In the genomic region with DNA sequence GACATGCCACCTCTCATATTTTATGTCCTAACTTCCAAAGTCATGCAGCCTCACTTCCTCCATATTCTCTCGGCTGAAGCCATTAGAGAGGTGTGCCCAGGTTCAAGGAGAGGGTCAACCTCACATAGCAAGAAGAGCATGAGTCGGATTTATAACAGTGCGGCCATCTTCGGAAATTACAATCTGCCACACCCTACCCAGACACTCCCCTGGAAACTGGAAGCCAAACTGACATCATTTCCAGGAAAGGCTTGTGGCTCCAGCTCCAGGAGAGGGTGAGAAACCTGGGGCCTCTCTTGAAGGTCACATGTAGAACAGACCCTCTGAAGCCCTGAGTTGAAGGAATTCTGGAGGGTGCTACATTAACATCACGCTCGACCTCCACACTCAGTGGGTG, we compare ENCODE assay signal across 20 cellular contexts.
"Had no signal": no experiment of that assay in that cellular context is flagged by ENCODE, and none has a peak within 500 bp of the region (broad histone marks: within the 10 kb centered on the region; RNA-seq: fewer than 3 reads in every experiment).

No MANE protein-coding gene starts in this region.

- H3K4me1 Mint-ChIP-seq: activated CD4-positive, alpha-beta T cell treated with anti-CD3 and anti-CD28 coated beads, Interleukin-2, amount 10 ng/mL, durations not matched to agents 24 days and 14 days; activated naive CD8-positive, alpha-beta T cell treated with anti-CD3 and anti-CD28 coated beads, Interleukin-2, amount 10 ng/mL, durations not matched to agents 7 days and 5 days had no signal

- H3K9me3 ChIP-seq: body of pancreas, upper lobe of right lung had no signal

- H3K9me3 Mint-ChIP-seq: activated CD4-positive, alpha-beta T cell treated with anti-CD3 and anti-CD28 coated beads, Interleukin-2, amount 10 ng/mL, durations not matched to agents 24 days and 14 days; activated naive CD8-positive, alpha-beta T cell treated with anti-CD3 and anti-CD28 coated beads, Interleukin-2, amount 10 ng/mL, durations not matched to agents 7 days and 5 days; activated T-cell treated with anti-CD3 and anti-CD28 coated beads, Interleukin-2, amount 50 U/mL, for 24 hours; activated T-helper 2 cell treated with anti-CD3 and anti-CD28 coated beads, Interferon-gamma antibody, Interleukin-2, Interleukin-4, amounts not matched to agents 10 μg/mL and 5 μg/mL and 100 μg/mL, durations not matched to agents 14 hours and 24 hours and 36 hours; effector memory CD8-positive, alpha-beta T cell; nephron progenitor cell had no signal

- H3K4me3 Mint-ChIP-seq: activated CD4-positive, alpha-beta T cell treated with anti-CD3 and anti-CD28 coated beads, Interleukin-2, amount 10 ng/mL, durations not matched to agents 24 days and 14 days; activated CD8-positive, alpha-beta T cell treated with anti-CD3 and anti-CD28 coated beads, Interleukin-2, amount 10 ng/mL, durations not matched to agents 7 days and 5 days; activated naive CD8-positive, alpha-beta T cell treated with anti-CD3 and anti-CD28 coated beads, Interleukin-2, amount 10 ng/mL, durations not matched to agents 7 days and 5 days; activated T-cell treated with anti-CD3 and anti-CD28 coated beads, Interleukin-2, amount 50 U/mL, for 24 hours; effector memory CD8-positive, alpha-beta T cell; nephron progenitor cell had no signal

- H3K27ac Mint-ChIP-seq: activated CD4-positive, alpha-beta T cell treated with anti-CD3 and anti-CD28 coated beads, Interleukin-2, amount 10 ng/mL, durations not matched to agents 24 days and 14 days; activated CD8-positive, alpha-beta T cell treated with anti-CD3 and anti-CD28 coated beads, Interleukin-2, amount 10 ng/mL, durations not matched to agents 7 days and 5 days; activated naive CD8-positive, alpha-beta T cell treated with anti-CD3 and anti-CD28 coated beads, Interleukin-2, amount 10 ng/mL, durations not matched to agents 7 days and 5 days; activated T-cell treated with anti-CD3 and anti-CD28 coated beads, Interleukin-2, amount 50 U/mL, for 24 hours; activated T-helper 2 cell treated with anti-CD3 and anti-CD28 coated beads, Interferon-gamma antibody, Interleukin-2, Interleukin-4, amounts not matched to agents 10 μg/mL and 5 μg/mL and 100 μg/mL, durations not matched to agents 14 hours and 24 hours and 36 hours; effector memory CD8-positive, alpha-beta T cell; nephron progenitor cell; progenitor cell of endocrine pancreas had no signal

- ATAC-seq: activated CD8-positive, alpha-beta T cell treated with anti-CD3 and anti-CD28 coated beads, Interleukin-2, amount 10 ng/mL, durations not matched to agents 7 days and 5 days; body of pancreas; effector memory CD8-positive, alpha-beta T cell; upper lobe of right lung had no signal

- H2AFZ ChIP-seq: hepatocyte had no signal

- H3K4me2 ChIP-seq: hepatocyte had no signal

- H3K4me1 ChIP-seq: upper lobe of right lung had no signal

- H3K36me3 ChIP-seq: upper lobe of right lung had no signal

- H3K36me3 Mint-ChIP-seq: activated naive CD8-positive, alpha-beta T cell treated with anti-CD3 and anti-CD28 coated beads, Interleukin-2, amount 10 ng/mL, durations not matched to agents 7 days and 5 days had no signal

- DNase-seq: activated CD4-positive, alpha-beta T cell treated with anti-CD3 and anti-CD28 coated beads, Interleukin-2, amount 10 ng/mL, durations not matched to agents 24 days and 14 days; activated CD8-positive, alpha-beta T cell treated with anti-CD3 and anti-CD28 coated beads, Interleukin-2, amount 10 ng/mL, durations not matched to agents 7 days and 5 days; activated naive CD4-positive, alpha-beta T cell treated with Interleukin-2 at 50 U/mL for 16 hours; activated naive CD8-positive, alpha-beta T cell treated with anti-CD3 and anti-CD28 coated beads, Interleukin-2, amount 10 ng/mL, durations not matched to agents 7 days and 5 days; activated T-cell treated with anti-CD3 and anti-CD28 coated beads, Interleukin-2, amount 50 U/mL, for 24 hours; amygdala; body of pancreas; effector memory CD8-positive, alpha-beta T cell; nephron progenitor cell; nucleus accumbens; stimulated activated CD4-positive, alpha-beta T cell treated with anti-CD3 and anti-CD28 coated beads, Interleukin-12 subunit alpha, Interleukin-12 subunit beta, amount 100 ng/mL, for 4 hours; stimulated activated CD4-positive, alpha-beta T cell treated with anti-CD3 and anti-CD28 coated beads, Interleukin-1b, Interleukin-23, amount 100 ng/mL, for 48 hours; stimulated activated CD8-positive, alpha-beta memory T cell treated with anti-CD3 and anti-CD28 coated beads, Interleukin-4, amount 100 ng/mL, for 48 hours; stimulated activated naive CD4-positive, alpha-beta T cell; T-helper 9 cell; upper lobe of right lung had no signal

- H3K27ac ChIP-seq: body of pancreas, hepatocyte, upper lobe of right lung had no signal

- H3K4me3 ChIP-seq: body of pancreas, hepatocyte, lung, upper lobe of right lung had no signal
